ENCODE assay signal across 2 cellular contexts in the genomic region with DNA sequence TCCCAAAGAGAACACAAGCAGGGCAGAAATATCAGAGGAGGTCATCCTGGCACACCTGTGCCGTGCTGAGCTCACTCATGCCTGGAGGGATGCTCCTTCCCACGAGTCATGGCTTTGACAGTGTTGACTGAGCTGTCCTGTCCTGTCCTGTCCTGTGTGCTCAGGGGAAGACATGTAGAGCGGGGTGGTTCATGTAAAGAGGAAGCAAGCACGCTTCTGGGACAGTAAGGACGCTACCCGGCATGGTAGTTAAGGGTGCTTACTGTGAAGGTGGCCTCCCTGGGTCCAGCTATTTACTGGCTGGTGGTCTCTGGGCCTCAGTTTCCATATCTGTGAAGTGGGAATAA.
TF ChIP-seq lines count a peak whose summit lies in the region.

No MANE protein-coding gene starts in this region.

TF ChIP-seq in K562, 482 proteins besides CTCF, POLR2A, EP300 and RAD21 (continued from another document and continues in another):
- TF ChIP-seq, protein P1, sequence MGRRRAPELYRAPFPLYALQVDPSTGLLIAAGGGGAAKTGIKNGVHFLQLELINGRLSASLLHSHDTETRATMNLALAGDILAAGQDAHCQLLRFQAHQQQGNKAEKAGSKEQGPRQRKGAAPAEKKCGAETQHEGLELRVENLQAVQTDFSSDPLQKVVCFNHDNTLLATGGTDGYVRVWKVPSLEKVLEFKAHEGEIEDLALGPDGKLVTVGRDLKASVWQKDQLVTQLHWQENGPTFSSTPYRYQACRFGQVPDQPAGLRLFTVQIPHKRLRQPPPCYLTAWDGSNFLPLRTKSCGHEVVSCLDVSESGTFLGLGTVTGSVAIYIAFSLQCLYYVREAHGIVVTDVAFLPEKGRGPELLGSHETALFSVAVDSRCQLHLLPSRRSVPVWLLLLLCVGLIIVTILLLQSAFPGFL (CRISPR knock-in tag; IDR thresholded peaks at IDR 0.05) = no peak
- TF ChIP-seq ZNF274 (IDR thresholded peaks at IDR 0.05; ENCODE audit: borderline replicate concordance, low read depth, low read length) (no peak), ZNF134 (CRISPR knock-in tag; conservative IDR thresholded peaks at IDR 0.05) (no peak), CCNT2 (IDR thresholded peaks at IDR 0.05; ENCODE audit: borderline replicate concordance, extremely low read depth, insufficient read length, low read depth, low read length) (no peak), RNF2 (IDR thresholded peaks at IDR 0.05) (no peak), BRCA1 (IDR thresholded peaks at IDR 0.05) (no peak), BRCA1 (CRISPR knock-in tag; IDR thresholded peaks at IDR 0.05) (no peak), ARID1B (IDR thresholded peaks at IDR 0.05) (no peak), PTTG1 (tag; IDR thresholded peaks at IDR 0.05; ENCODE audit: low read depth) (no peak), ZNF75A (CRISPR knock-in tag; IDR thresholded peaks at IDR 0.05) (no peak)
- TF ChIP-seq, protein P2, sequence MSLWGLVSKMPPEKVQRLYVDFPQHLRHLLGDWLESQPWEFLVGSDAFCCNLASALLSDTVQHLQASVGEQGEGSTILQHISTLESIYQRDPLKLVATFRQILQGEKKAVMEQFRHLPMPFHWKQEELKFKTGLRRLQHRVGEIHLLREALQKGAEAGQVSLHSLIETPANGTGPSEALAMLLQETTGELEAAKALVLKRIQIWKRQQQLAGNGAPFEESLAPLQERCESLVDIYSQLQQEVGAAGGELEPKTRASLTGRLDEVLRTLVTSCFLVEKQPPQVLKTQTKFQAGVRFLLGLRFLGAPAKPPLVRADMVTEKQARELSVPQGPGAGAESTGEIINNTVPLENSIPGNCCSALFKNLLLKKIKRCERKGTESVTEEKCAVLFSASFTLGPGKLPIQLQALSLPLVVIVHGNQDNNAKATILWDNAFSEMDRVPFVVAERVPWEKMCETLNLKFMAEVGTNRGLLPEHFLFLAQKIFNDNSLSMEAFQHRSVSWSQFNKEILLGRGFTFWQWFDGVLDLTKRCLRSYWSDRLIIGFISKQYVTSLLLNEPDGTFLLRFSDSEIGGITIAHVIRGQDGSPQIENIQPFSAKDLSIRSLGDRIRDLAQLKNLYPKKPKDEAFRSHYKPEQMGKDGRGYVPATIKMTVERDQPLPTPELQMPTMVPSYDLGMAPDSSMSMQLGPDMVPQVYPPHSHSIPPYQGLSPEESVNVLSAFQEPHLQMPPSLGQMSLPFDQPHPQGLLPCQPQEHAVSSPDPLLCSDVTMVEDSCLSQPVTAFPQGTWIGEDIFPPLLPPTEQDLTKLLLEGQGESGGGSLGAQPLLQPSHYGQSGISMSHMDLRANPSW (CRISPR knock-in tag; IDR thresholded peaks at IDR 0.05) = no peak

TF ChIP-seq in SK-N-SH treated with all-trans-retinoic acid at 6 μM for 48 hours, 23 proteins besides CTCF, POLR2A, EP300 and RAD21 (continued from another document):
- TF ChIP-seq, protein P3, sequence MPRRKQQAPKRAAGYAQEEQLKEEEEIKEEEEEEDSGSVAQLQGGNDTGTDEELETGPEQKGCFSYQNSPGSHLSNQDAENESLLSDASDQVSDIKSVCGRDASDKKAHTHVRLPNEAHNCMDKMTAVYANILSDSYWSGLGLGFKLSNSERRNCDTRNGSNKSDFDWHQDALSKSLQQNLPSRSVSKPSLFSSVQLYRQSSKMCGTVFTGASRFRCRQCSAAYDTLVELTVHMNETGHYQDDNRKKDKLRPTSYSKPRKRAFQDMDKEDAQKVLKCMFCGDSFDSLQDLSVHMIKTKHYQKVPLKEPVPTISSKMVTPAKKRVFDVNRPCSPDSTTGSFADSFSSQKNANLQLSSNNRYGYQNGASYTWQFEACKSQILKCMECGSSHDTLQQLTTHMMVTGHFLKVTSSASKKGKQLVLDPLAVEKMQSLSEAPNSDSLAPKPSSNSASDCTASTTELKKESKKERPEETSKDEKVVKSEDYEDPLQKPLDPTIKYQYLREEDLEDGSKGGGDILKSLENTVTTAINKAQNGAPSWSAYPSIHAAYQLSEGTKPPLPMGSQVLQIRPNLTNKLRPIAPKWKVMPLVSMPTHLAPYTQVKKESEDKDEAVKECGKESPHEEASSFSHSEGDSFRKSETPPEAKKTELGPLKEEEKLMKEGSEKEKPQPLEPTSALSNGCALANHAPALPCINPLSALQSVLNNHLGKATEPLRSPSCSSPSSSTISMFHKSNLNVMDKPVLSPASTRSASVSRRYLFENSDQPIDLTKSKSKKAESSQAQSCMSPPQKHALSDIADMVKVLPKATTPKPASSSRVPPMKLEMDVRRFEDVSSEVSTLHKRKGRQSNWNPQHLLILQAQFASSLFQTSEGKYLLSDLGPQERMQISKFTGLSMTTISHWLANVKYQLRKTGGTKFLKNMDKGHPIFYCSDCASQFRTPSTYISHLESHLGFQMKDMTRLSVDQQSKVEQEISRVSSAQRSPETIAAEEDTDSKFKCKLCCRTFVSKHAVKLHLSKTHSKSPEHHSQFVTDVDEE (CRISPR knock-in tag; IDR thresholded peaks at IDR 0.05) = no peak
- TF ChIP-seq PPARA (CRISPR knock-in tag; IDR thresholded peaks at IDR 0.05; ENCODE audit: borderline replicate concordance) (no peak), ARNTL (CRISPR knock-in tag; IDR thresholded peaks at IDR 0.05; ENCODE audit: borderline replicate concordance, low read depth) (no peak), ZNF70 (CRISPR knock-in tag; IDR thresholded peaks at IDR 0.05) (no peak), TCF4 (CRISPR knock-in tag; IDR thresholded peaks at IDR 0.05; ENCODE audit: borderline replicate concordance) (no peak), ZC3H10 (CRISPR knock-in tag; IDR thresholded peaks at IDR 0.05) (no peak), OSR1 (CRISPR knock-in tag; IDR thresholded peaks at IDR 0.05) (no peak), SNAI2 (CRISPR knock-in tag; IDR thresholded peaks at IDR 0.05) (no peak), ZNF8 (CRISPR knock-in tag; IDR thresholded peaks at IDR 0.05) (no peak), CSDC2 (CRISPR knock-in tag; IDR thresholded peaks at IDR 0.05) (no peak)
- TF ChIP-seq, protein P4, sequence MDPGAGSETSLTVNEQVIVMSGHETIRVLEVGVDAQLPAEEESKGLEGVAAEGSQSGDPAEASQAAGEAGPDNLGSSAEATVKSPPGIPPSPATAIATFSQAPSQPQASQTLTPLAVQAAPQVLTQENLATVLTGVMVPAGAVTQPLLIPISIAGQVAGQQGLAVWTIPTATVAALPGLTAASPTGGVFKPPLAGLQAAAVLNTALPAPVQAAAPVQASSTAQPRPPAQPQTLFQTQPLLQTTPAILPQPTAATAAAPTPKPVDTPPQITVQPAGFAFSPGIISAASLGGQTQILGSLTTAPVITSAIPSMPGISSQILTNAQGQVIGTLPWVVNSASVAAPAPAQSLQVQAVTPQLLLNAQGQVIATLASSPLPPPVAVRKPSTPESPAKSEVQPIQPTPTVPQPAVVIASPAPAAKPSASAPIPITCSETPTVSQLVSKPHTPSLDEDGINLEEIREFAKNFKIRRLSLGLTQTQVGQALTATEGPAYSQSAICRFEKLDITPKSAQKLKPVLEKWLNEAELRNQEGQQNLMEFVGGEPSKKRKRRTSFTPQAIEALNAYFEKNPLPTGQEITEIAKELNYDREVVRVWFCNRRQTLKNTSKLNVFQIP (CRISPR knock-in tag; IDR thresholded peaks at IDR 0.05; ENCODE audit: borderline replicate concordance, low read depth) = no peak
